In the genomic region with DNA sequence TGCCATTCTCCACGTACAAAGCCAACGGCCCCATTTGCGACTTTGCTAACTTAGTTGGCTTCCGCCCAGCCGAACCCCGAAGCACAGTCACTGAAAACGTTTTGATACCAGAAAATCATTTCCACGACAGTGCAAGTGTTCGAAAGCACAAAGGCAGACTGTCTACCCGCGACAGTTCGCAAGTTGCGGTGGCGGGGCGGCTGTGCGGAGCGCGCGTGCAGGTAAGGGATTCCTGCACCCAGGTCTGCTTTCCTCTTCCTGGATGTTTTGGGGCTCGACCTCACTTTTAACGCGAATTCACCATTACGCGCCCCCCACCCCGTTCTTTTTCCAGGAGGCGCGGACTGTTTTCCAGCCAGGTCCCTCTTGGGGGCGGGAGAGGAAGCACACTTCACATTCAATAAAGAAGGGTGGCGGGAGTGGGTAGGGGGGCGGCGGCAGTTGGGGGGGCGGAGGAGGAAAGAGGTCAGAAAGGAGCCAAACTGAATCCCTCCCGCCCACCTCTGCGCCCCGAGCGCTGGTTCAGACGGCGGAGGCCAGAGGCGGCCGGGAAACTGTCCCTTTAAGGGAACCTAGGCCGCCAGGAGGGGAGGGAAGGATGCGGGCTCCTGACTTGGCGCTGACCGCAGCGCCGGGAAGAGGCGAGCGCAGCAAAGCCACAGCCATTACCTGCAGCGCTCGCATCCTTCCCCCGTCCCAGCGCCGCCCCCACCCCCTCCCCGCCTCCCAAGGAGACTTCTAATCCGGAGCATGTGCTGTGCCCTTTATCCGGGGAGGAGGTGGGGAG, we compare ENCODE assay signal across 8 cellular contexts.
A peak's percentile ranks its signal among the peaks of the same experiment; 100 is the strongest.
DNase-seq lines count a peak whose midpoint lies in the region; ATAC-seq, FAIRE-seq and TF ChIP-seq lines count a peak whose summit lies in the region.

No MANE protein-coding gene starts in this region.

- H3K27ac Mint-ChIP-seq in Calu3 (ENCODE audit: unreplicated experiment) (no peak overlapping the region), type B pancreatic cell (peak overlapping the region; percentile 82)

- no peaks in the 10 kb centered on the region for H3K9me1 ChIP-seq in endothelial cell of umbilical vein (replicated peaks; ENCODE audit: control insufficient read depth, extremely low read depth, insufficient read depth, low read length)

- H3K4me3 ChIP-seq in endothelial cell of umbilical vein (replicated peaks in 1 of 3; ENCODE audit: insufficient read depth in 1 of 3, low read depth in 1 of 3, low read length in 3 of 3) = peak overlapping the region; percentile 15 to 61 (median 50)
- H3K4me3 ChIP-seq in mesendoderm (ENCODE audit: low read length) = peak overlapping the region; percentile 39

- no peaks in the 10 kb centered on the region for H3K79me1 ChIP-seq in mesendoderm (ENCODE audit: low read length)

- no peak for FAIRE-seq in endothelial cell of umbilical vein (lab: Jason Lieb, UNC)

- H3K4me3 Mint-ChIP-seq in Calu3 (ENCODE audit: low read depth, unreplicated experiment) (peak overlapping the region; percentile 86), type B pancreatic cell (peak overlapping the region; percentile 89)

- H3K9me3 Mint-ChIP-seq in Calu3 (ENCODE audit: low read depth, unreplicated experiment) (no peaks in the 10 kb centered on the region), type B pancreatic cell (no peaks in the 10 kb centered on the region)

- H2AK5ac ChIP-seq in mesendoderm (ENCODE audit: low read length) = no peak overlapping the region

- POLR2A ChIA-PET in endothelial cell of umbilical vein (lab: Charles Lee) = interaction anchor here (0.7 kb wide), 1 partner anchor 797 kb away, joined by 3 read pairs; no protein-coding TSS in a partner anchor

- intact Hi-C loops in Calu3 (cut with micrococcal nuclease; ENCODE audit: unreplicated experiment) (loop anchor here (2.0 to 5.0 kb wide), 2 partner anchors 101 to 349 kb away; no protein-coding TSS in a partner anchor), endothelial cell of umbilical vein (cut with micrococcal nuclease) (loop anchor here (2.0 to 5.0 kb wide), 3 partner anchors 107 to 429 kb away; a partner anchor contains a TSS)

- H3K9me3 ChIP-seq in endothelial cell of umbilical vein (replicated peaks; ENCODE audit: control insufficient read depth, insufficient read depth, low read length) = no peaks in the 10 kb centered on the region

- H3K4ac ChIP-seq in mesendoderm (ENCODE audit: low read depth, low read length) = peak overlapping the region; percentile 96

- H3K9ac ChIP-seq in endothelial cell of umbilical vein (replicated peaks; ENCODE audit: extremely low read depth, insufficient read depth, low read length) (no peak overlapping the region), mesendoderm (ENCODE audit: low read length) (peak overlapping the region; percentile 39)

- TF ChIP-seq CTCF in Calu3 (IDR thresholded peaks at IDR 0.05; ENCODE audit: unreplicated experiment) = peak; percentile 41
- TF ChIP-seq CTCF in endothelial cell of umbilical vein (IDR thresholded peaks at IDR 0.05; ENCODE audit: extremely low read depth in 1 of 2, insufficient read depth in 1 of 2, low read depth in 1 of 2, low read length in 2 of 2) = peak in 1 of 2 donors; percentile 17
- peak; percentile 62 for TF ChIP-seq CTCF in type B pancreatic cell (conservative IDR thresholded peaks at IDR 0.05)

- H3K27me3 Mint-ChIP-seq in Calu3 (ENCODE audit: unreplicated experiment) (peaks cover 29% of the 10 kb centered on the region), type B pancreatic cell (peaks cover 15% of the 10 kb centered on the region)

- H2AFZ ChIP-seq in endothelial cell of umbilical vein (ENCODE audit: low read depth, low read length) = peak overlapping the region; percentile 35

- H3K4me1 ChIP-seq in endothelial cell of umbilical vein (ENCODE audit: control insufficient read depth, extremely low read depth, insufficient read depth, low read length) (peaks cover 8% of the 10 kb centered on the region), mesendoderm (ENCODE audit: control insufficient read depth, low read depth, low read length) (peaks cover 14% of the 10 kb centered on the region)

- H3K36me3 ChIP-seq in endothelial cell of umbilical vein (ENCODE audit: control insufficient read depth in 2 of 2, extremely low read depth in 1 of 2, insufficient read depth in 2 of 2, low read length in 2 of 2) (no peaks in the 10 kb centered on the region), mesendoderm (ENCODE audit: control insufficient read depth, insufficient read depth, low read length) (no peaks in the 10 kb centered on the region)

- WGBS in mesendoderm (ENCODE audit: extremely low coverage, insufficient coverage, low lambda C conversion rate) = no CpG with 5 or more reads among the region's 56 CpGs

- no peak overlapping the region for H3K23ac ChIP-seq in mesendoderm (ENCODE audit: low read length)

- dilution Hi-C loops in endothelial cell of umbilical vein (cut with MboI; ENCODE audit: extremely low pct_ligation_motif_present, low sequenced_read_pairs) = no loop called here

- H2BK120ac ChIP-seq in mesendoderm (ENCODE audit: low read depth, low read length) = peak overlapping the region; percentile 4

- ATAC-seq in HG03066 (IDR thresholded peaks at IDR 0.05; ENCODE audit: low read depth, unreplicated experiment) = peak; percentile 20
- ATAC-seq in GM19467 (IDR thresholded peaks at IDR 0.05; ENCODE audit: unreplicated experiment) = no peak
- no peak for ATAC-seq in HG03108 (IDR thresholded peaks at IDR 0.05; ENCODE audit: unreplicated experiment)

- H3K27me3 ChIP-seq in endothelial cell of umbilical vein (ENCODE audit: control insufficient read depth in 2 of 2, insufficient read depth in 2 of 2, low read length in 2 of 2) = peaks cover 54 to 78% of the 10 kb centered on the region in 2 experiments
- H3K27me3 ChIP-seq in mesendoderm (ENCODE audit: insufficient read depth, low read length, poor library complexity) = no peaks in the 10 kb centered on the region

- peak overlapping the region; percentile 56 for H3K56ac ChIP-seq in mesendoderm (ENCODE audit: low read length)

- H3K36me3 Mint-ChIP-seq in Calu3 (ENCODE audit: insufficient read depth, unreplicated experiment) (peaks cover 27% of the 10 kb centered on the region), type B pancreatic cell (no peaks in the 10 kb centered on the region)

- TF ChIP-seq POLR2A in endothelial cell of umbilical vein (IDR thresholded peaks at IDR 0.05; ENCODE audit: low read depth, low read length) = no peak

- peak overlapping the region; percentile 100 for H2BK15ac ChIP-seq in mesendoderm (replicated peaks; ENCODE audit: low read depth)

- CTCF ChIA-PET in Calu3 (lab: Charles Lee) (interaction anchor here (0.5 to 1.8 kb wide), 3 partner anchors 35 to 255 kb away, joined by 3 to 6 read pairs (median 4); no protein-coding TSS in a partner anchor), endothelial cell of umbilical vein (lab: Charles Lee) (interaction anchor here (2.0 to 3.6 kb wide), 3 partner anchors 108 to 272 kb away, joined by 7 to 21 read pairs (median 15); a partner anchor contains a TSS)

- peaks cover 31% of the 10 kb centered on the region for H3K4me1 Mint-ChIP-seq in Calu3 (ENCODE audit: low read depth, unreplicated experiment)
- H3K4me1 Mint-ChIP-seq in type B pancreatic cell (ENCODE audit: unreplicated experiment) = peaks cover 56% of the 10 kb centered on the region

- no peak overlapping the region for H2BK5ac ChIP-seq in mesendoderm (ENCODE audit: low read length)

- H4K20me1 ChIP-seq in endothelial cell of umbilical vein (replicated peaks; ENCODE audit: control insufficient read depth, extremely low read depth, insufficient read depth, low read length) = no peaks in the 10 kb centered on the region

- H4K5ac ChIP-seq in mesendoderm (ENCODE audit: low read length) = no peak overlapping the region

- H3K79me2 ChIP-seq in endothelial cell of umbilical vein (ENCODE audit: control insufficient read depth, insufficient read depth, low read length) (no peaks in the 10 kb centered on the region), mesendoderm (ENCODE audit: control insufficient read depth, insufficient read depth, low read length) (no peaks in the 10 kb centered on the region)

- peak; percentile 55 for DNase-seq in Calu3
- peak; percentile 61 for DNase-seq in RPMI7951 (ENCODE audit: low read depth)
- DNase-seq in endothelial cell of umbilical vein (ENCODE audit: low read depth, low spot score) = peak; percentile 20
- peak; percentile 89 for DNase-seq in mesendoderm
- peak; percentile 76 for DNase-seq in type B pancreatic cell (ENCODE audit: extremely low spot score, unreplicated experiment)

- BruUV-seq in Calu3 (replicated peaks; lab: Mats Ljungman, UMichigan) (no TSS peak), endothelial cell of umbilical vein (replicated peaks; lab: Mats Ljungman, UMichigan) (no TSS peak)

- peak overlapping the region; percentile 100 for H3K18ac ChIP-seq in mesendoderm (ENCODE audit: low read length)

- peak overlapping the region; percentile 98 for H4K8ac ChIP-seq in mesendoderm (ENCODE audit: low read depth, low read length)

- H3K4me2 ChIP-seq in endothelial cell of umbilical vein (ENCODE audit: insufficient read depth, low read length) (no peak overlapping the region), mesendoderm (ENCODE audit: low read length) (peak overlapping the region; percentile 26)

- H3K27ac ChIP-seq in endothelial cell of umbilical vein (ENCODE audit: insufficient read depth, low read depth, low read length) (no peak overlapping the region), mesendoderm (ENCODE audit: low read depth, low read length) (no peak overlapping the region)

TF ChIP-seq in endothelial cell of umbilical vein, 7 proteins besides CTCF, POLR2A, EP300 and RAD21:
- TF ChIP-seq FOS (IDR thresholded peaks at IDR 0.05; ENCODE audit: borderline replicate concordance, insufficient read depth, low read length) (no peak), EZH2 (IDR thresholded peaks at IDR 0.05; ENCODE audit: borderline replicate concordance, low read depth, low read length, severe bottlenecking) (peak; percentile 90)
TF ChIP-seq in endothelial cell of umbilical vein: peak in this region for 1.

Comparison
In these comparisons a context has a peak if more than half of its experiments do, and no peak if none do; other contexts are left out.
1. DNase-seq: peak in every context shown above with its lines; median percentile 89 in mesendoderm; 76 in type B pancreatic cell; 61 in RPMI7951; 55 in Calu3; 20 in endothelial cell of umbilical vein.